Comparison of ENCODE assay signal across 10 cellular contexts in the genomic region with DNA sequence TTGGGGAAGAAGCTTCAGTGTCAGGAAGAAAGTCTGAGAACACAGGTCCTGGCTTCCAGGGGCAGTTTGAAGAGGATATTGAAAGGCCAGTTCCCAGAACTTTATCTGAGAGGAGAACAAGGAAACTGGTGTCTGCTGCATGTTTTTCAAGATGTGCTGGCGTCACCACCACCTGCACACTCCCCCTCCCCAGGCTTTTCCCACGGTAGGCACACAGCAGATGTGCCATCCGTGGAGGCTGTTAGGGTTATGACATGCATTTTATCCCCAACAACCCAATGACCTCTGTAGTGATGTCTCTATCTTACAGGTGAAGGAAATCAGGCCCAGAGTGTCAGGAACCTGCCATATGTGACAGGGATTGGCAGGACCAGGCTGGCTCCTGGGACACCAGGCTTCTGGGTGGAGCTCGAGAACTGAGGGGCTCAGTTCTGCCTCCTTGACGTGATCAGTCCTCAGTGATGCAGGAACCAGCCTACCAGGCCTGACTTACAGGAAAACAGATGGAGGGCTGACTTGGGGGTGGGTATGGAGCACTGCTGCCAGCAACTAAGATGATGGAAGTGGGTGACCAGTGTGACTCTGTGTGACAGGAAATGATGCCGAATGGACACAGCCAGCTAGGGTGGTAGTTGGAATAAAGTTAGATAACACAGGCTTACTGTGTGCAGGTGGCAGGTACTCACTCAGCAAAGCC. TPM values are rescaled to one million over a fixed set of nuclear protein-coding genes. Genes with fewer than 3 reads are reported as not detected.
A peak's percentile ranks its signal among the peaks of the same experiment; 100 is the strongest.
DNase-seq lines count a peak whose midpoint lies in the region; ATAC-seq and TF ChIP-seq lines count a peak whose summit lies in the region.
"Had no signal": no experiment of that assay in that cellular context is flagged by ENCODE, and none has a peak within 500 bp of the region (broad histone marks: within the 10 kb centered on the region; RNA-seq: fewer than 3 reads in every experiment).

No MANE protein-coding gene starts in this region.

- no peak overlapping the region for H3K4me3 Mint-ChIP-seq in activated naive CD4-positive, alpha-beta T cell treated with anti-CD3 and anti-CD28 coated beads for 36 hours
- no peak overlapping the region for H3K4me3 Mint-ChIP-seq in activated T-helper 2 cell treated with anti-CD3 and anti-CD28 coated beads, Interferon-gamma antibody, Interleukin-2, Interleukin-4, amounts not matched to agents 10 μg/mL and 5 μg/mL and 100 μg/mL, durations not matched to agents 14 hours and 24 hours and 36 hours (ENCODE audit: low read depth)
- no peak overlapping the region for H3K4me3 Mint-ChIP-seq in memory B cell

- no peak for DNase-seq in activated naive CD4-positive, alpha-beta T cell treated with anti-CD3 and anti-CD28 coated beads for 36 hours
- no peak for DNase-seq in activated naive CD4-positive, alpha-beta T cell (lab: John Stamatoyannopoulos, UW)
- DNase-seq in activated T-helper 2 cell treated with anti-CD3 and anti-CD28 coated beads, Interferon-gamma antibody, Interleukin-2, Interleukin-4, amounts not matched to agents 10 μg/mL and 5 μg/mL and 100 μg/mL, durations not matched to agents 14 hours and 24 hours and 36 hours (ENCODE audit: low spot score): no peak
- DNase-seq in memory B cell (ENCODE audit: low spot score in 2 of 2): no peak
- peak; percentile 9 for DNase-seq in testis
- no peak for DNase-seq in COLO668 (lab: John Stamatoyannopoulos, UW; ENCODE audit: unreplicated experiment)
- no peak for DNase-seq in SIG-M5 (lab: John Stamatoyannopoulos, UW)
- DNase-seq in A172 (ENCODE audit: low spot score): no peak
- DNase-seq: erythroblast had no signal

- TF ChIP-seq POLR2A in testis (IDR thresholded peaks at IDR 0.05): no peak

- ATAC-seq in memory B cell (ENCODE audit: low read depth): no peak

- H3K4me1 Mint-ChIP-seq in activated naive CD4-positive, alpha-beta T cell treated with anti-CD3 and anti-CD28 coated beads for 36 hours (ENCODE audit: low read depth): peaks cover 47% of the 10 kb centered on the region
- H3K4me1 Mint-ChIP-seq in activated T-helper 2 cell treated with anti-CD3 and anti-CD28 coated beads, Interferon-gamma antibody, Interleukin-2, Interleukin-4, amounts not matched to agents 10 μg/mL and 5 μg/mL and 100 μg/mL, durations not matched to agents 14 hours and 24 hours and 36 hours (ENCODE audit: low read depth): peaks cover 35% of the 10 kb centered on the region
- peaks cover 13% of the 10 kb centered on the region for H3K4me1 Mint-ChIP-seq in memory B cell

- intact Hi-C loops in activated naive CD4-positive, alpha-beta T cell treated with anti-CD3 and anti-CD28 coated beads for 36 hours (cut with micrococcal nuclease): no loop called here
- intact Hi-C loops in activated T-helper 2 cell treated with anti-CD3 and anti-CD28 coated beads, Interferon-gamma antibody, Interleukin-2, Interleukin-4, amounts not matched to agents 10 μg/mL and 5 μg/mL and 100 μg/mL, durations not matched to agents 14 hours and 24 hours and 36 hours (cut with micrococcal nuclease): no loop called here
- intact Hi-C loops in testis (cut with DNase I; ENCODE audit: low total_unique reads): no loop called here

- H3K27me3 ChIP-seq in testis: no peaks in the 10 kb centered on the region

- no peaks in the 10 kb centered on the region for H3K36me3 ChIP-seq in testis (ENCODE audit: low read depth, missing control alignments)

- no peaks in the 10 kb centered on the region for H3K4me1 ChIP-seq in testis

- H3K36me3 Mint-ChIP-seq in activated naive CD4-positive, alpha-beta T cell treated with anti-CD3 and anti-CD28 coated beads for 36 hours (ENCODE audit: low read depth): peaks cover 73% of the 10 kb centered on the region
- peaks cover 74% of the 10 kb centered on the region for H3K36me3 Mint-ChIP-seq in activated T-helper 2 cell treated with anti-CD3 and anti-CD28 coated beads, Interferon-gamma antibody, Interleukin-2, Interleukin-4, amounts not matched to agents 10 μg/mL and 5 μg/mL and 100 μg/mL, durations not matched to agents 14 hours and 24 hours and 36 hours (ENCODE audit: low read depth)
- H3K36me3 Mint-ChIP-seq in memory B cell: peaks cover 25% of the 10 kb centered on the region

- WGBS in testis, 2 donors: 75 to 83% methylated on average over 6 of the region's 6 CpGs

- H3K27me3 Mint-ChIP-seq in activated naive CD4-positive, alpha-beta T cell treated with anti-CD3 and anti-CD28 coated beads for 36 hours (ENCODE audit: low read depth): no peaks in the 10 kb centered on the region
- H3K27me3 Mint-ChIP-seq in activated T-helper 2 cell treated with anti-CD3 and anti-CD28 coated beads, Interferon-gamma antibody, Interleukin-2, Interleukin-4, amounts not matched to agents 10 μg/mL and 5 μg/mL and 100 μg/mL, durations not matched to agents 14 hours and 24 hours and 36 hours (ENCODE audit: low read depth): no peaks in the 10 kb centered on the region
- H3K27me3 Mint-ChIP-seq in memory B cell: no peaks in the 10 kb centered on the region

- H3K4me3 ChIP-seq in testis: no peak overlapping the region

- CTCF ChIA-PET in activated naive CD4-positive, alpha-beta T cell treated with anti-CD3 and anti-CD28 coated beads for 36 hours (lab: Charles Lee): interaction anchor here (0.6 to 1.4 kb wide), 2 partner anchors 21 to 67 kb away, joined by 4 to 5 read pairs; no protein-coding TSS in a partner anchor

- H3K27ac ChIP-seq in testis: no peak overlapping the region

- H3K27ac Mint-ChIP-seq in activated naive CD4-positive, alpha-beta T cell treated with anti-CD3 and anti-CD28 coated beads for 36 hours: peak overlapping the region; percentile 63
- H3K27ac Mint-ChIP-seq in activated T-helper 2 cell treated with anti-CD3 and anti-CD28 coated beads, Interferon-gamma antibody, Interleukin-2, Interleukin-4, amounts not matched to agents 10 μg/mL and 5 μg/mL and 100 μg/mL, durations not matched to agents 14 hours and 24 hours and 36 hours: peak overlapping the region; percentile 48
- H3K27ac Mint-ChIP-seq in memory B cell: peak overlapping the region; percentile 95

- H3K9me3 ChIP-seq in testis: no peaks in the 10 kb centered on the region

- no peaks in the 10 kb centered on the region for H3K9me3 Mint-ChIP-seq in activated naive CD4-positive, alpha-beta T cell treated with anti-CD3 and anti-CD28 coated beads for 36 hours
- H3K9me3 Mint-ChIP-seq in activated T-helper 2 cell treated with anti-CD3 and anti-CD28 coated beads, Interferon-gamma antibody, Interleukin-2, Interleukin-4, amounts not matched to agents 10 μg/mL and 5 μg/mL and 100 μg/mL, durations not matched to agents 14 hours and 24 hours and 36 hours: no peaks in the 10 kb centered on the region
- no peaks in the 10 kb centered on the region for H3K9me3 Mint-ChIP-seq in memory B cell

- no peak for TF ChIP-seq CTCF in testis (IDR thresholded peaks at IDR 0.05)

RNA-seq across cellular contexts. Expression of gene SLC25A47, which starts 16.8 kb away (rescaled TPM):
- total RNA-seq in activated naive CD4-positive, alpha-beta T cell treated with anti-CD3 and anti-CD28 coated beads for 36 hours: not detected
- total RNA-seq in activated T-helper 2 cell treated with anti-CD3 and anti-CD28 coated beads, Interferon-gamma antibody, Interleukin-2, Interleukin-4, amounts not matched to agents 10 μg/mL and 5 μg/mL and 100 μg/mL, durations not matched to agents 14 hours and 24 hours and 36 hours: not detected in 2 replicates
- under 1 TPM; 0.37 to 0.87 TPM for total RNA-seq in testis
- 0.78 TPM for polyA plus RNA-seq in testis (ENCODE audit: insufficient read depth, low read depth, low replicate concordance)
- 0.24 TPM in 1 of 2 replicates, not detected in the other for total RNA-seq in A172 (2014; rRNA removed; shearing (Covaris generic))
- total RNA-seq: Daoy had no signal

RNA-seq across cellular contexts. Expression of gene SLC25A29, which starts 33.7 kb away (rescaled TPM):
- total RNA-seq in activated naive CD4-positive, alpha-beta T cell treated with anti-CD3 and anti-CD28 coated beads for 36 hours: 1 to 10 TPM; 8.9 to 9.8 TPM
- total RNA-seq in activated T-helper 2 cell treated with anti-CD3 and anti-CD28 coated beads, Interferon-gamma antibody, Interleukin-2, Interleukin-4, amounts not matched to agents 10 μg/mL and 5 μg/mL and 100 μg/mL, durations not matched to agents 14 hours and 24 hours and 36 hours: 37.0 and 38.8 TPM in 2 replicates
- 100 to 1,000 TPM; 185 to 322 TPM for total RNA-seq in testis
- polyA plus RNA-seq in testis (ENCODE audit: insufficient read depth, low read depth, low replicate concordance): 72.3 TPM
- total RNA-seq in A172 (2014; rRNA removed; shearing (Covaris generic)): 34.7 and 37.5 TPM in 2 replicates

RNA-seq across cellular contexts. Expression of gene WDR25, which starts 36.4 kb away (rescaled TPM):
- 1 to 10 TPM; 6.0 to 6.6 TPM for total RNA-seq in activated naive CD4-positive, alpha-beta T cell treated with anti-CD3 and anti-CD28 coated beads for 36 hours
- 6.9 and 7.3 TPM in 2 replicates for total RNA-seq in activated T-helper 2 cell treated with anti-CD3 and anti-CD28 coated beads, Interferon-gamma antibody, Interleukin-2, Interleukin-4, amounts not matched to agents 10 μg/mL and 5 μg/mL and 100 μg/mL, durations not matched to agents 14 hours and 24 hours and 36 hours
- total RNA-seq in testis: 10 to 100 TPM; 12.9 to 18.2 TPM
- 12.8 TPM for polyA plus RNA-seq in testis (ENCODE audit: insufficient read depth, low read depth, low replicate concordance)
- total RNA-seq in A172 (2014; rRNA removed; shearing (Covaris generic)): 11.2 and 12.9 TPM in 2 replicates
